ENCODE assay signal across 1 cellular context in genomic region chr2:216110620-216111019, GRCh38.
TF ChIP-seq lines count a peak whose summit lies in the region.

No MANE protein-coding gene starts in this region.

TF ChIP-seq in H1, 55 proteins besides CTCF, POLR2A, EP300 and RAD21 (continued from another document):
- TF ChIP-seq BCL11A (IDR thresholded peaks at IDR 0.05; ENCODE audit: low read depth in 2 of 2, low read length in 2 of 2): no peak
- no peak for TF ChIP-seq CEBPB (IDR thresholded peaks at IDR 0.05; ENCODE audit: low read depth, low read length)
- no peak for TF ChIP-seq TEAD4 (IDR thresholded peaks at IDR 0.05; ENCODE audit: low read depth, low read length)
- no peak for TF ChIP-seq POU5F1 (IDR thresholded peaks at IDR 0.05; ENCODE audit: low read depth, low read length)
- no peak for TF ChIP-seq CHD2 (IDR thresholded peaks at IDR 0.05; ENCODE audit: low read length)
- no peak for TF ChIP-seq SP2 (IDR thresholded peaks at IDR 0.05; ENCODE audit: low read length)
- TF ChIP-seq JUND (IDR thresholded peaks at IDR 0.05; ENCODE audit: low read length): no peak
- no peak for TF ChIP-seq TAF7 (optimal IDR thresholded peaks at IDR 0.05; ENCODE audit: borderline replicate concordance, low read depth, low read length)
- no peak for TF ChIP-seq TAF1 (IDR thresholded peaks at IDR 0.05; ENCODE audit: low read depth, low read length)
- TF ChIP-seq SIX5 (IDR thresholded peaks at IDR 0.05; ENCODE audit: low read depth, low read length): no peak
